28 cellular contexts compared by ENCODE assay signal in genomic region chr16:35706901-35707300, GRCh38.
"Had no signal": no experiment of that assay in that cellular context is flagged by ENCODE, and none has a peak within 500 bp of the region (broad histone marks: within the 10 kb centered on the region; RNA-seq: fewer than 3 reads in every experiment).

No MANE protein-coding gene starts in this region.

- H3K36me3 ChIP-seq: stomach, suprapubic skin, thoracic aorta, thyroid gland, tibial artery, tibial nerve, transverse colon, upper lobe of left lung, upper lobe of right lung, uterus, vagina had no signal

- H3K27me3 Mint-ChIP-seq: stimulated activated memory B cell treated with anti-CD40 and anti-IgM and Interleukin-4, amounts not matched to agents 10 μg/mL and 1 μg/mL and 100 μg/mL, for 72 hours; stimulated activated naive B cell treated with anti-CD40 and anti-IgM and Interleukin-4, amounts not matched to agents 10 μg/mL and 1 μg/mL and 100 μg/mL, for 72 hours; stimulated activated naive CD8-positive, alpha-beta T cell treated with anti-CD3 and anti-CD28 coated beads, Interleukin-15, amount 100 ng/mL, for 72 hours; stimulated activated naive CD8-positive, alpha-beta T cell treated with anti-CD3 and anti-CD28 coated beads, Interleukin-15, Interleukin-2, amounts not matched to agents 100 ng/mL and 50 ng/mL, for 24 hours; type B pancreatic cell had no signal

- H3K4me3 ChIP-seq: stomach, suprapubic skin, testis, thoracic aorta, thyroid gland, tibial artery, tibial nerve, transverse colon, upper lobe of left lung, upper lobe of right lung, uterus, vagina had no signal

- H3K4me1 Mint-ChIP-seq: stimulated activated effector memory CD8-positive, alpha-beta T cell treated with anti-CD3 and anti-CD28 coated beads, Interleukin-12 subunit alpha, Interleukin-12 subunit beta, amount 100 ng/mL, for 72 hours; stimulated activated memory B cell treated with anti-CD40 and anti-IgM and Interleukin-4, amounts not matched to agents 10 μg/mL and 1 μg/mL and 100 μg/mL, for 72 hours; stimulated activated naive B cell treated with anti-CD40 and anti-IgM and Interleukin-4, amounts not matched to agents 10 μg/mL and 1 μg/mL and 100 μg/mL, for 72 hours; stimulated activated naive CD8-positive, alpha-beta T cell treated with anti-CD3 and anti-CD28 coated beads, Interleukin-15, amount 100 ng/mL, for 72 hours had no signal

- H3K9me3 ChIP-seq: testis, thoracic aorta, thyroid gland, upper lobe of right lung, uterus, vagina had no signal

- DNase-seq: stimulated activated CD4-positive, alpha-beta T cell treated with anti-CD3 and anti-CD28 coated beads, Interleukin-2, amount 100 ng/mL, for 48 hours; stimulated activated CD4-positive, alpha-beta T cell treated with anti-CD3 and anti-CD28 coated beads, Interleukin-4, amount 100 ng/mL, for 1 hour; stimulated activated CD4-positive, alpha-beta T cell treated with anti-CD3 and anti-CD28 coated beads, Interleukin-4, amount 100 ng/mL, for 24 hours; stimulated activated CD4-positive, alpha-beta T cell treated with anti-CD3 and anti-CD28 coated beads, Interleukin-4, amount 100 ng/mL, for 4 hours; stimulated activated CD8-positive, alpha-beta memory T cell treated with anti-CD3 and anti-CD28 coated beads, Interleukin-4, amount 100 ng/mL, for 48 hours; stimulated activated naive B cell treated with anti-CD40 and anti-IgM and Interleukin-4, amounts not matched to agents 10 μg/mL and 1 μg/mL and 100 μg/mL, for 72 hours; stimulated activated naive CD4-positive, alpha-beta T cell; stimulated activated naive CD4-positive, alpha-beta T cell treated with Interleukin-2 at 50 U/mL for 16 hours; stimulated activated naive CD8-positive, alpha-beta T cell treated with anti-CD3 and anti-CD28 coated beads, Interleukin-15, amount 100 ng/mL, for 72 hours; stimulated activated naive CD8-positive, alpha-beta T cell treated with anti-CD3 and anti-CD28 coated beads, Interleukin-15, Interleukin-2, amounts not matched to agents 100 U/mL and 50 U/mL, for 24 hours; stomach; substantia nigra; testis; thyroid gland; tibial artery; transverse colon; trophoblast cell; upper lobe of left lung; upper lobe of right lung; uterus had no signal

- H3K27me3 ChIP-seq: stomach, suprapubic skin, testis, thyroid gland, tibial artery, tibial nerve, transverse colon, upper lobe of left lung, upper lobe of right lung, uterus, vagina had no signal

- H3K4me3 Mint-ChIP-seq: stimulated activated effector memory CD8-positive, alpha-beta T cell treated with anti-CD3 and anti-CD28 coated beads, Interleukin-12 subunit alpha, Interleukin-12 subunit beta, amount 100 ng/mL, for 72 hours; stimulated activated memory B cell treated with anti-CD40 and anti-IgM and Interleukin-4, amounts not matched to agents 10 μg/mL and 1 μg/mL and 100 μg/mL, for 72 hours; stimulated activated naive B cell treated with anti-CD40 and anti-IgM and Interleukin-4, amounts not matched to agents 10 μg/mL and 1 μg/mL and 100 μg/mL, for 72 hours; stimulated activated naive CD8-positive, alpha-beta T cell treated with anti-CD3 and anti-CD28 coated beads, Interleukin-15, amount 100 ng/mL, for 72 hours; stimulated activated naive CD8-positive, alpha-beta T cell treated with anti-CD3 and anti-CD28 coated beads, Interleukin-15, Interleukin-2, amounts not matched to agents 100 ng/mL and 50 ng/mL, for 24 hours; type B pancreatic cell had no signal

- H3K27ac Mint-ChIP-seq: stimulated activated effector memory CD8-positive, alpha-beta T cell treated with anti-CD3 and anti-CD28 coated beads, Interleukin-12 subunit alpha, Interleukin-12 subunit beta, amount 100 ng/mL, for 72 hours; stimulated activated memory B cell treated with anti-CD40 and anti-IgM and Interleukin-4, amounts not matched to agents 10 μg/mL and 1 μg/mL and 100 μg/mL, for 72 hours; stimulated activated naive B cell treated with anti-CD40 and anti-IgM and Interleukin-4, amounts not matched to agents 10 μg/mL and 1 μg/mL and 100 μg/mL, for 72 hours; stimulated activated naive CD8-positive, alpha-beta T cell treated with anti-CD3 and anti-CD28 coated beads, Interleukin-15, amount 100 ng/mL, for 72 hours; stimulated activated naive CD8-positive, alpha-beta T cell treated with anti-CD3 and anti-CD28 coated beads, Interleukin-15, Interleukin-2, amounts not matched to agents 100 ng/mL and 50 ng/mL, for 24 hours; type B pancreatic cell had no signal

- H3K4me1 ChIP-seq: stomach, suprapubic skin, testis, thyroid gland, tibial artery, tibial nerve, transverse colon, upper lobe of left lung, upper lobe of right lung, uterus, vagina had no signal

- H3K9me3 Mint-ChIP-seq: stimulated activated effector memory CD8-positive, alpha-beta T cell treated with anti-CD3 and anti-CD28 coated beads, Interleukin-12 subunit alpha, Interleukin-12 subunit beta, amount 100 ng/mL, for 72 hours had no signal

- H3K27ac ChIP-seq: stomach, suprapubic skin, testis, thoracic aorta, thyroid gland, tibial artery, tibial nerve, transverse colon, upper lobe of left lung, upper lobe of right lung, uterus, vagina had no signal

- H3K36me3 Mint-ChIP-seq: stimulated activated effector memory CD8-positive, alpha-beta T cell treated with anti-CD3 and anti-CD28 coated beads, Interleukin-12 subunit alpha, Interleukin-12 subunit beta, amount 100 ng/mL, for 72 hours; stimulated activated memory B cell treated with anti-CD40 and anti-IgM and Interleukin-4, amounts not matched to agents 10 μg/mL and 1 μg/mL and 100 μg/mL, for 72 hours; type B pancreatic cell had no signal
